ENCODE assay signal across 26 cellular contexts in genomic region chr1:218454700-218455282, GRCh38.
"Had no signal": no experiment of that assay in that cellular context is flagged by ENCODE, and none has a peak within 500 bp of the region (broad histone marks: within the 10 kb centered on the region; RNA-seq: fewer than 3 reads in every experiment).

No MANE protein-coding gene starts in this region.

- ATAC-seq: activated CD4-positive, alpha-beta T cell treated with anti-CD3 and anti-CD28 coated beads for 36 hours; activated T-helper 17 cell treated with anti-CD3 and anti-CD28 coated beads, Interleukin-2, amount 50 U/mL, for 72 hours; T-helper 17 cell had no signal

- H3K36me3 ChIP-seq: colonic mucosa, Peyer's patch, SJCRH30 had no signal

- H3K27me3 Mint-ChIP-seq: activated CD4-positive, alpha-beta memory T cell treated with anti-CD3 and anti-CD28 coated beads, Interleukin-2, amount 10 ng/mL, durations not matched to agents 7 days and 5 days; activated naive CD8-positive, alpha-beta T cell had no signal

- H3K9me3 Mint-ChIP-seq: activated CD4-positive, alpha-beta memory T cell treated with anti-CD3 and anti-CD28 coated beads, Interleukin-2, amount 10 ng/mL, durations not matched to agents 7 days and 5 days; activated naive CD4-positive, alpha-beta T cell treated with anti-CD3 and anti-CD28 coated beads for 36 hours; activated T-helper 17 cell treated with anti-CD3 and anti-CD28 coated beads, Interleukin-2, amount 50 U/mL, for 72 hours had no signal

- H3K4me3 Mint-ChIP-seq: activated CD4-positive, alpha-beta memory T cell treated with anti-CD3 and anti-CD28 coated beads, Interleukin-2, amount 10 ng/mL, durations not matched to agents 7 days and 5 days; activated CD4-positive, alpha-beta T cell treated with anti-CD3 and anti-CD28 coated beads for 36 hours; activated naive CD4-positive, alpha-beta T cell treated with anti-CD3 and anti-CD28 coated beads for 36 hours; activated naive CD8-positive, alpha-beta T cell; activated T-helper 17 cell treated with anti-CD3 and anti-CD28 coated beads, Interleukin-2, amount 50 U/mL, for 72 hours; T-helper 17 cell had no signal

- H3K36me3 Mint-ChIP-seq: activated naive CD8-positive, alpha-beta T cell had no signal

- H3K4me1 Mint-ChIP-seq: activated CD4-positive, alpha-beta memory T cell treated with anti-CD3 and anti-CD28 coated beads, Interleukin-2, amount 10 ng/mL, durations not matched to agents 7 days and 5 days; activated CD4-positive, alpha-beta T cell treated with anti-CD3 and anti-CD28 coated beads for 36 hours; activated T-helper 17 cell treated with anti-CD3 and anti-CD28 coated beads, Interleukin-2, amount 50 U/mL, for 72 hours; T-helper 17 cell had no signal

- H3K27me3 ChIP-seq: colonic mucosa, Peyer's patch, SJCRH30 had no signal

- H3K4me2 ChIP-seq: KMS-11 had no signal

- H3K27ac ChIP-seq: colonic mucosa, KMS-11, Peyer's patch, RWPE1, SJCRH30, VCaP had no signal

- H3K4me3 ChIP-seq: colonic mucosa, Peyer's patch, SJCRH30 had no signal

- DNase-seq: activated CD4-positive, alpha-beta memory T cell treated with anti-CD3 and anti-CD28 coated beads, Interleukin-2, amount 10 ng/mL, durations not matched to agents 7 days and 5 days; activated CD4-positive, alpha-beta T cell treated with anti-CD3 and anti-CD28 coated beads for 36 hours; activated CD4-positive, alpha-beta T cell treated with anti-CD3 and anti-CD28 coated beads, Interleukin-2, amount 50 U/mL, for 1 hour; activated CD4-positive, CD25-positive, alpha-beta regulatory T cell; activated gamma-delta T cell; activated naive CD4-positive, alpha-beta T cell treated with anti-CD3 and anti-CD28 coated beads for 36 hours; activated T-cell treated with anti-CD3 and anti-CD28 coated beads for 4 hours; activated T-cell treated with anti-CD3 and anti-CD28 coated beads, Interleukin-2, amount 50 U/mL, for 48 hours; amygdala; cerebellar nuclear complex; colonic mucosa; NCI-H1048; NCI-H2029; NCI-H446; NCI-H526; NCI-H774; Peyer's patch; Right ventricle myocardium superior; SJCRH30; T-helper 17 cell; T1000 had no signal

- H3K9me3 ChIP-seq: colonic mucosa, Peyer's patch, SJCRH30 had no signal

- H3K27ac Mint-ChIP-seq: activated CD4-positive, alpha-beta memory T cell treated with anti-CD3 and anti-CD28 coated beads, Interleukin-2, amount 10 ng/mL, durations not matched to agents 7 days and 5 days; activated CD4-positive, alpha-beta T cell treated with anti-CD3 and anti-CD28 coated beads for 36 hours; activated naive CD4-positive, alpha-beta T cell treated with anti-CD3 and anti-CD28 coated beads for 36 hours; activated naive CD8-positive, alpha-beta T cell; activated T-helper 17 cell treated with anti-CD3 and anti-CD28 coated beads, Interleukin-2, amount 50 U/mL, for 72 hours; T-helper 17 cell had no signal

- H3K9ac ChIP-seq: KMS-11 had no signal

- H3K4me1 ChIP-seq: colonic mucosa had no signal
